Comparison of ENCODE assay signal across 7 cellular contexts in genomic region chr1:154992721-154993571, GRCh38. TPM values are rescaled to one million over a fixed set of nuclear protein-coding genes. Genes with fewer than 3 reads are reported as not detected.
DNase-seq lines count a peak whose midpoint lies in the region; ATAC-seq and TF ChIP-seq lines count a peak whose summit lies in the region.
"Had no signal": no experiment of that assay in that cellular context is flagged by ENCODE, and none has a peak within 500 bp of the region (broad histone marks: within the 10 kb centered on the region; RNA-seq: fewer than 3 reads in every experiment).

No MANE protein-coding gene starts in this region.

- peaks cover 4 to 22% of the 10 kb centered on the region in 2 experiments; a peak in 3 of 4 replicates for H3K36me3 ChIP-seq in HCT116 (ENCODE audit: control insufficient read depth in 1 of 2, insufficient read depth in 2 of 2, low read length in 2 of 2)
- peaks cover 35 to 37% of the 10 kb centered on the region in 2 experiments for H3K36me3 ChIP-seq in mesenchymal stem cell (ENCODE audit: control insufficient read depth in 1 of 2, insufficient read depth in 2 of 2, low read depth in 1 of 2, low read length in 2 of 2)
- peaks cover 3 to 32% (median 10%) of the 10 kb centered on the region in 3 experiments for H3K36me3 ChIP-seq in naive thymus-derived CD4-positive, alpha-beta T cell (ENCODE audit: control insufficient read depth in 2 of 3, insufficient read depth in 3 of 3, low read length in 3 of 3)

- RAD21 ChIA-PET in HCT116 (lab: Charles Lee; ENCODE audit: low non-redundant PET in 1 of 2, low total read pairs in 2 of 2, uncharacterized antibody in 2 of 2, unreplicated experiment in 2 of 2) = no interaction called here

- peaks cover 2% of the 10 kb centered on the region for H3K36me3 Mint-ChIP-seq in T-helper 17 cell (ENCODE audit: low read depth)
- H3K36me3 Mint-ChIP-seq in naive thymus-derived CD4-positive, alpha-beta T cell = peaks cover 0 to 20% (median 7%) of the 10 kb centered on the region in 5 donors

- H3K9me3 ChIP-seq in HCT116 (ENCODE audit: control insufficient read depth in 1 of 2, insufficient read depth in 1 of 2, low read depth in 1 of 2, low read length in 2 of 2) (no peaks in the 10 kb centered on the region), mesenchymal stem cell (ENCODE audit: control insufficient read depth, low read length) (no peaks in the 10 kb centered on the region), T-helper 17 cell (ENCODE audit: control insufficient read depth, low read length, poor library complexity, severe bottlenecking) (no peaks in the 10 kb centered on the region)
- H3K9me3 ChIP-seq in naive thymus-derived CD4-positive, alpha-beta T cell (ENCODE audit: control insufficient read depth in 2 of 3, low read length in 3 of 3) = no peaks in the 10 kb centered on the region

- no peak overlapping the region for H2BK5ac ChIP-seq in mesenchymal stem cell (ENCODE audit: low read depth, low read length, poor library complexity, severe bottlenecking)

- H3K9me2 ChIP-seq in HCT116 (ENCODE audit: insufficient read depth) = no peaks in the 10 kb centered on the region

- H3K9me3 Mint-ChIP-seq in naive thymus-derived CD4-positive, alpha-beta T cell = no peaks in the 10 kb centered on the region

- no peak overlapping the region for H3K4me2 ChIP-seq in HCT116 (ENCODE audit: low read length)
- no peak overlapping the region for H3K4me2 ChIP-seq in mesenchymal stem cell (ENCODE audit: low read length, poor library complexity, severe bottlenecking)

- ATAC-seq in HCT116 (peak; percentile 65), T-helper 17 cell (no peak)
- ATAC-seq in naive thymus-derived CD4-positive, alpha-beta T cell = no peak

- BruUV-seq in HCT116 (replicated peaks; lab: Mats Ljungman, UMichigan) = no TSS peak

- H3K9ac ChIP-seq in HCT116 (ENCODE audit: low read length) (no peak overlapping the region), mesenchymal stem cell (ENCODE audit: low read length) (no peak overlapping the region)

- no peaks in the 10 kb centered on the region for H3K27me3 ChIP-seq in HCT116 (ENCODE audit: insufficient read depth, low read length)
- no peaks in the 10 kb centered on the region for H3K27me3 ChIP-seq in mesenchymal stem cell (ENCODE audit: control insufficient read depth in 1 of 2, insufficient read depth in 1 of 2, low read length in 2 of 2)
- no peaks in the 10 kb centered on the region for H3K27me3 ChIP-seq in naive thymus-derived CD4-positive, alpha-beta T cell (ENCODE audit: control insufficient read depth in 2 of 2, insufficient read depth in 2 of 2, low read length in 2 of 2)

- peak in 2 of 3 experiments; percentile 34 to 40; a peak in 3 of 6 replicates for TF ChIP-seq CTCF in HCT116 (IDR thresholded peaks at IDR 0.05 in 2 of 3, conservative IDR thresholded peaks at IDR 0.05 in 1 of 3; ENCODE audit: borderline replicate concordance in 1 of 3, insufficient read depth in 1 of 3, low read depth in 2 of 3, low read length in 2 of 3)
- no peak for TF ChIP-seq CTCF in RWPE1 (conservative IDR thresholded peaks at IDR 0.05; ENCODE audit: low read depth)

- H4K8ac ChIP-seq in mesenchymal stem cell (ENCODE audit: low read length) = peak overlapping the region; percentile 66

- H3K27ac ChIP-seq in HCT116 (ENCODE audit: low read depth, low read length) (peak overlapping the region; percentile 29; the same call in 1 of the 2 replicates), RWPE1 (peak overlapping the region; percentile 71), mesenchymal stem cell (ENCODE audit: low read length, poor library complexity, severe bottlenecking) (no peak overlapping the region)
- H3K27ac ChIP-seq in naive thymus-derived CD4-positive, alpha-beta T cell (ENCODE audit: low read depth, low read length) = no peak overlapping the region

- no peak overlapping the region for H3K4me3 ChIP-seq in HCT116 (replicated peaks in 1 of 2; ENCODE audit: low read depth in 1 of 2, low read length in 2 of 2)
- H3K4me3 ChIP-seq in mesenchymal stem cell (ENCODE audit: insufficient read depth in 1 of 2, low read depth in 1 of 2, low read length in 2 of 2) = no peak overlapping the region
- H3K4me3 ChIP-seq in naive thymus-derived CD4-positive, alpha-beta T cell (ENCODE audit: low read length) = no peak overlapping the region

- CTCF ChIA-PET in HCT116 (lab: Charles Lee) (interaction anchor here (0.7 to 1.3 kb wide), 3 partner anchors 11 to 92 kb away, joined by 4 to 5 read pairs (median 4); no protein-coding TSS in a partner anchor), RWPE1 (lab: Yijun Ruan, JAX) (interaction anchor here (0.9 to 5.0 kb wide), 2 partner anchors 24 to 37 kb away, joined by 4 to 22 read pairs; partner anchors contain the start of gene PBXIP1)
- CTCF ChIA-PET in naive thymus-derived CD4-positive, alpha-beta T cell (lab: Charles Lee) = interaction anchor here (1.0 to 17.9 kb wide), 5 partner anchors 14 to 57 kb away, joined by 3 to 291 read pairs (median 5); partner anchors contain the start of gene PMVK

- POLR2A ChIA-PET in HCT116 (lab: Charles Lee) = interaction anchor here (1.1 to 2.8 kb wide), 3 partner anchors 10 to 31 kb away, joined by 3 to 15 read pairs (median 8); partner anchors contain the start of genes CKS1B and FLAD1
- POLR2A ChIA-PET in RWPE1 (lab: Yijun Ruan, JAX; ENCODE audit: low non-redundant PET) = interaction anchor here (0.6 kb wide), 2 partner anchors 9 to 82 kb away, joined by 3 to 8 read pairs; no protein-coding TSS in a partner anchor
- POLR2A ChIA-PET in naive thymus-derived CD4-positive, alpha-beta T cell (lab: Charles Lee) = interaction anchor here (0.6 to 18.2 kb wide), 7 partner anchors 8 to 56 kb away, joined by 3 to 270 read pairs (median 5); partner anchors contain the start of gene FLAD1

- H2BK12ac ChIP-seq in mesenchymal stem cell (ENCODE audit: low read length in 2 of 2) = peak overlapping the region in 1 of 2 experiments; percentile 11

- no peaks in the 10 kb centered on the region for H3K27me3 Mint-ChIP-seq in T-helper 17 cell
- no peaks in the 10 kb centered on the region for H3K27me3 Mint-ChIP-seq in naive thymus-derived CD4-positive, alpha-beta T cell

- H3K79me1 ChIP-seq in mesenchymal stem cell (replicated peaks; ENCODE audit: low read length, poor library complexity, severe bottlenecking) = peaks cover 25% of the 10 kb centered on the region

- H3K18ac ChIP-seq in mesenchymal stem cell (ENCODE audit: low read depth in 1 of 2, low read length in 2 of 2) = peak overlapping the region in 1 of 2 experiments; percentile 29

- H3K14ac ChIP-seq in mesenchymal stem cell (ENCODE audit: low read length in 2 of 2) = no peak overlapping the region

- H3K4ac ChIP-seq in mesenchymal stem cell (ENCODE audit: low read depth in 1 of 2, low read length in 2 of 2) = no peak overlapping the region

- peak overlapping the region; percentile 57 for H4K91ac ChIP-seq in mesenchymal stem cell (ENCODE audit: low read length)

- peaks cover 18% of the 10 kb centered on the region; the same call in 1 of the 2 replicates for H3K79me2 ChIP-seq in HCT116 (ENCODE audit: insufficient read depth, low read length)

- peaks cover 28% of the 10 kb centered on the region for H3K4me1 Mint-ChIP-seq in T-helper 17 cell
- peaks cover 16 to 35% (median 28%) of the 10 kb centered on the region in 7 donors for H3K4me1 Mint-ChIP-seq in naive thymus-derived CD4-positive, alpha-beta T cell

- no peak overlapping the region for H3K27ac Mint-ChIP-seq in T-helper 17 cell
- no peak overlapping the region for H3K27ac Mint-ChIP-seq in naive thymus-derived CD4-positive, alpha-beta T cell

- peaks cover 20 to 43% of the 10 kb centered on the region in 2 experiments for H3K4me1 ChIP-seq in HCT116 (ENCODE audit: control insufficient read depth in 1 of 2, insufficient read depth in 2 of 2, low read length in 2 of 2)
- peaks cover 19% of the 10 kb centered on the region for H3K4me1 ChIP-seq in mesenchymal stem cell (ENCODE audit: control insufficient read depth, insufficient read depth, low read depth, low read length)
- H3K4me1 ChIP-seq in naive thymus-derived CD4-positive, alpha-beta T cell (ENCODE audit: control insufficient read depth in 2 of 2, insufficient read depth in 2 of 2, low read length in 2 of 2) = peaks cover 5 to 8% of the 10 kb centered on the region in 2 donors

- H3K4me3 Mint-ChIP-seq in T-helper 17 cell = no peak overlapping the region
- H3K4me3 Mint-ChIP-seq in naive thymus-derived CD4-positive, alpha-beta T cell = no peak overlapping the region

- TF ChIP-seq RAD21 in HCT116 (IDR thresholded peaks at IDR 0.05; ENCODE audit: low read depth) = no peak

- H4K20me1 ChIP-seq in HCT116 (ENCODE audit: insufficient read depth) = no peaks in the 10 kb centered on the region

- H3K23ac ChIP-seq in mesenchymal stem cell (ENCODE audit: low read length in 2 of 2) = no peak overlapping the region

- DNase-seq in HCT116 (ENCODE audit: low read depth, low spot score) (no peak), RWPE1 (ENCODE audit: low spot score) (no peak), mesenchymal stem cell (peak; percentile 50), T-helper 17 cell (no peak)
- no peak for DNase-seq in activated T-cell treated with anti-CD3 and anti-CD28 coated beads, Interleukin-2, amount 50 U/mL, for 1 hour
- DNase-seq in naive thymus-derived CD4-positive, alpha-beta T cell = no peak
- DNase-seq: T-helper 9 cell had no signal

- no peak for TF ChIP-seq POLR2A in HCT116 (IDR thresholded peaks at IDR 0.05; ENCODE audit: borderline replicate concordance, extremely low read depth, insufficient read depth, insufficient read length)

- H2AFZ ChIP-seq in HCT116 (ENCODE audit: low read depth, low read length, poor library complexity, severe bottlenecking) (no peak overlapping the region), mesenchymal stem cell (ENCODE audit: low read depth, low read length) (no peak overlapping the region)

- 95% methylated on average over 10 of the region's 14 CpGs for WGBS in mesenchymal stem cell

- H2BK15ac ChIP-seq in mesenchymal stem cell (ENCODE audit: low read depth, poor library complexity, severe bottlenecking) = no peak overlapping the region

- intact Hi-C loops in HCT116 (cut with micrococcal nuclease) = no loop called here
- intact Hi-C loops in naive thymus-derived CD4-positive, alpha-beta T cell (cut with micrococcal nuclease) = no loop called here

- no peak overlapping the region for H2BK120ac ChIP-seq in mesenchymal stem cell (ENCODE audit: low read depth, low read length)

- H2AK5ac ChIP-seq in mesenchymal stem cell (ENCODE audit: low read length, severe bottlenecking) = no peak overlapping the region

RNA-seq across cellular contexts. Expression of gene LENEP, which starts 0.4 kb away (rescaled TPM):
- total RNA-seq in HCT116 (2021; ENCODE audit: unreplicated experiment) (0.42 TPM), T-helper 17 cell (not detected)
- 0.31 TPM in 1 of 2 replicates, not detected in the other for polyA plus RNA-seq in HCT116 (2012)
- not detected for polyA plus RNA-seq in mesenchymal stem cell (2013, experiment 1 of 2)
- polyA plus RNA-seq in mesenchymal stem cell (2013, experiment 2 of 2) = not detected
- total RNA-seq in naive thymus-derived CD4-positive, alpha-beta T cell = 1 to 10 TPM in 3 of 5 experiments, not detected in 2; 1.4 to 3.2 (median 2.6) TPM
- not detected for polyA plus RNA-seq in naive thymus-derived CD4-positive, alpha-beta T cell

RNA-seq across cellular contexts. Expression of gene ZBTB7B, which starts 9.7 kb away (rescaled TPM):
- total RNA-seq in HCT116 (2021; ENCODE audit: unreplicated experiment) (57.0 TPM), T-helper 17 cell (10 to 100 TPM; 63.8 to 73.6 TPM)
- polyA plus RNA-seq in HCT116 (2012) = 42.3 and 47.5 TPM in 2 replicates
- 18.3 TPM for polyA plus RNA-seq in mesenchymal stem cell (2013, experiment 1 of 2)
- 18.3 TPM for polyA plus RNA-seq in mesenchymal stem cell (2013, experiment 2 of 2)
- total RNA-seq in naive thymus-derived CD4-positive, alpha-beta T cell = 100 to 1,000 TPM in 1 of 5 experiments, 10 to 100 TPM in 4; 42.7 to 139 (median 61.0) TPM
- polyA plus RNA-seq in naive thymus-derived CD4-positive, alpha-beta T cell = 1 to 10 TPM; 3.0 to 6.7 TPM

RNA-seq across cellular contexts. Expression of gene FLAD1, which starts 9.8 kb away (rescaled TPM):
- total RNA-seq in HCT116 (2021; ENCODE audit: unreplicated experiment) (58.4 TPM), T-helper 17 cell (10 to 100 TPM; 33.2 to 34.7 TPM)
- 49.9 and 53.7 TPM in 2 replicates for polyA plus RNA-seq in HCT116 (2012)
- 26.7 TPM for polyA plus RNA-seq in mesenchymal stem cell (2013, experiment 1 of 2)
- 26.3 TPM for polyA plus RNA-seq in mesenchymal stem cell (2013, experiment 2 of 2)
- total RNA-seq in naive thymus-derived CD4-positive, alpha-beta T cell = 10 to 100 TPM; 24.4 to 50.2 (median 50.0) TPM
- 10 to 100 TPM; 33.3 to 45.8 TPM for polyA plus RNA-seq in naive thymus-derived CD4-positive, alpha-beta T cell

RNA-seq across cellular contexts. Expression of gene CKS1B, which starts 18.5 kb away (rescaled TPM):
- total RNA-seq in HCT116 (2021; ENCODE audit: unreplicated experiment) (229 TPM), T-helper 17 cell (1 to 10 TPM; 9.3 to 9.4 TPM)
- polyA plus RNA-seq in HCT116 (2012) = 490 and 557 TPM in 2 replicates
- polyA plus RNA-seq in mesenchymal stem cell (2013, experiment 1 of 2) = 48.2 TPM
- polyA plus RNA-seq in mesenchymal stem cell (2013, experiment 2 of 2) = 48.8 TPM
- total RNA-seq in naive thymus-derived CD4-positive, alpha-beta T cell = 100 to 1,000 TPM in 1 of 5 experiments, 10 to 100 TPM in 3, 1 to 10 TPM in 1; 8.4 to 105 (median 10.2) TPM
- 10 to 100 TPM; 37.1 to 55.2 TPM for polyA plus RNA-seq in naive thymus-derived CD4-positive, alpha-beta T cell

RNA-seq across cellular contexts. Expression of gene SHC1, which starts 22.4 kb away (rescaled TPM):
- total RNA-seq in HCT116 (2021; ENCODE audit: unreplicated experiment) (148 TPM), T-helper 17 cell (100 to 1,000 TPM in 1 of 2 donors, 10 to 100 TPM in 1; 99.5 to 105 TPM)
- polyA plus RNA-seq in HCT116 (2012) = 135 and 142 TPM in 2 replicates
- polyA plus RNA-seq in mesenchymal stem cell (2013, experiment 1 of 2) = 352 TPM
- 344 TPM for polyA plus RNA-seq in mesenchymal stem cell (2013, experiment 2 of 2)
- total RNA-seq in naive thymus-derived CD4-positive, alpha-beta T cell = 10 to 100 TPM; 71.0 to 76.9 (median 73.7) TPM
- polyA plus RNA-seq in naive thymus-derived CD4-positive, alpha-beta T cell = 10 to 100 TPM; 29.6 to 38.3 TPM

Comparison
In these comparisons a context has a peak if more than half of its experiments do, and no peak if none do; other contexts are left out.
1. H3K27ac ChIP-seq: peak in HCT116 (single experiment) and RWPE1 (single experiment); none in mesenchymal stem cell (single experiment) and naive thymus-derived CD4-positive, alpha-beta T cell (single experiment).